ENCODE assay signal across 15 cellular contexts in the genomic region with DNA sequence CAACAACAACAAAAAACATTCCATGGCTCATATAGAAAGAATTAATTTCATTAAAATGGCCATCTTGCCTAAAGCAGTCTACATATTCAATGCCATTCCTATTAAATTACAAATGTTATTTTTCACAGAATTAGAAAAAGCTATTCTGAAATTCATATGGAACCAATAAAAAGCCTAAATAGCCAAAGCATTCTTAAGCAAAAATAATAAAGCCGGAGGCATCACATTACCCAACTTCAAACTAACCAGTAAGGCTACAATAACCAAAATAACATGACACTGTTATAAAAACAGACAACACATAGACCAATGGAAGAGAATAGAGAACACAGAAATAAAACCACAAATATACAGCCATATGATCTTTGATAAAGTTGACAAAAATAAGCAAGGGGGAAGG.
A peak's percentile ranks its signal among the peaks of the same experiment; 100 is the strongest.
DNase-seq lines count a peak whose midpoint lies in the region; ATAC-seq and TF ChIP-seq lines count a peak whose summit lies in the region.
"Had no signal": no experiment of that assay in that cellular context is flagged by ENCODE, and none has a peak within 500 bp of the region (broad histone marks: within the 10 kb centered on the region; RNA-seq: fewer than 3 reads in every experiment).

No MANE protein-coding gene starts in this region.

- H3K4me3 ChIP-seq in HFF-Myc (replicated peaks; ENCODE audit: low read depth, low read length) = no peak overlapping the region
- H3K4me3 ChIP-seq: GM23338 had no signal

- no peak for TF ChIP-seq CTCF in HFF-Myc (IDR thresholded peaks at IDR 0.05; ENCODE audit: low read depth, low read length, missing control alignments)

- no peak for ATAC-seq in HG03095 (IDR thresholded peaks at IDR 0.05; ENCODE audit: unreplicated experiment)
- ATAC-seq: GM23338, HCT116, HepG2 had no signal

- DNase-seq in HFF-Myc (ENCODE audit: extremely low read depth, low read depth) (peak; percentile 17), brain pericyte (ENCODE audit: low read depth, low spot score) (peak; percentile 33), fibroblast of peridontal ligament (ENCODE audit: extremely low read depth) (peak; percentile 31), putamen (ENCODE audit: low spot score) (no peak), mesenteric fat pad (ENCODE audit: low spot score) (no peak)
- DNase-seq: C1 segment of cervical spinal cord; Caco-2; CD4-positive, alpha-beta T cell; DMS79; GF-D8; H7 had no signal

Comparison
In these comparisons a context has a peak if more than half of its experiments do, and no peak if none do; other contexts are left out.
1. DNase-seq: peak in HFF-Myc (single experiment), brain pericyte (single experiment) and fibroblast of peridontal ligament (single experiment); none in putamen (single experiment) and mesenteric fat pad (single experiment).